In the genomic region with DNA sequence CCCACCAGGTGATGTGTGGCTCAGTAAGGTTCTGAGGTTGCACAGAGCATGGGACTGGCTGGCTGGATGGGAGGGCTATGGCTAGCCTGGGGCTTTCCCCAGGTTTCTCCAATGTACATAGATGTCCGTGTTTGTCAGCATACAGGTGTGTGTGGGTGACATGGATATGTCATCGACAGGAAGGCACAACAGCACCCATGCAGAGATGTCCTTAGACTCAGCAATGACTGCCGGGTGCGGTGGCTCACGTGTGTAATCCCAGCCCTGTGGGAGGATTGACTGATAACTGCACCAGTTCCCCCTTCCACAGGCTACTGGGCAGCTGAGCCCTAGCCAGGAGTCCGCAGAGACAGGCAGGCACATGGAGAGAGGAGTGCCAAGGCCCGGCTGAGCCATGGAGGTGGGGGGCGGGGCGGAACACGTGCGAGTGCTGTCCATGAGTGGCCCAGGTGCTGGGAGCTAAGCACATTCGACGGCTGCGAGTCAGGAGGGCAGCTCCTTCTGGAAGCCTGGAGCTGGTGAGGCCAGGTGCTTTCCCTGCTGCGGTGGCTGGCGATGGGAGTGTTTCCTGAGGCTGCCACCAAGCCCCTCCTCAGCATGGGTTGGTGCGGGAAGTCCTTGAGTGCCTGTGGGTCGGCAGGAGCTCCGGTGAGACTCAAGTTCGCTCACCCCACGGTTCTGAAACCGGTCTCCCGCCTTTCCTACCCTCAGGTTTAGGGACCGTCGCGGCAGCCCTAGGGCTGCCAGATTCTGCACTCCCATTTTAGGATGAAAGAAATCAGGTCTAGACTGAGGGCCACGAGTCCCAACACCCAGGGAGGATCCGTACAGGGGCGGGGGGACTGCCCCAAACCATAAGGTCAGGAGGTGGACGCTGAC, we compare ENCODE assay signal across 10 cellular contexts. TPM values are rescaled to one million over a fixed set of nuclear protein-coding genes. Genes with fewer than 3 reads are reported as not detected.
A peak's percentile ranks its signal among the peaks of the same experiment; 100 is the strongest.
DNase-seq lines count a peak whose midpoint lies in the region; ATAC-seq and TF ChIP-seq lines count a peak whose summit lies in the region.
"Had no signal": no experiment of that assay in that cellular context is flagged by ENCODE, and none has a peak within 500 bp of the region (broad histone marks: within the 10 kb centered on the region; RNA-seq: fewer than 3 reads in every experiment).

No MANE protein-coding gene starts in this region.

- H3K27ac ChIP-seq in PC-9 (no peak overlapping the region), body of pancreas (peak overlapping the region; percentile 88 to 94 (median 92))

- peak overlapping the region; percentile 87 for H2AFZ ChIP-seq in PC-9

- 0 out of 2 replicates have a peak, but pooled peaks cover 5% of the 10 kb centered on the region for H4K20me1 ChIP-seq in PC-9 (ENCODE audit: insufficient read depth)

- H3K79me2 ChIP-seq in PC-9 (ENCODE audit: low read depth), result peaks cover 4% of the 10 kb centered on the region; the same call in 1 of the 2 replicates

- no peaks in the 10 kb centered on the region for H3K27me3 ChIP-seq in PC-9 (ENCODE audit: insufficient read depth, low read depth)
- no peaks in the 10 kb centered on the region for H3K27me3 ChIP-seq in body of pancreas

- no peak for TF ChIP-seq POLR2A in body of pancreas (IDR thresholded peaks at IDR 0.05)
- no peak for TF ChIP-seq POLR2A in GM18505 (IDR thresholded peaks at IDR 0.05; ENCODE audit: borderline replicate concordance, extremely low read depth, insufficient read depth, insufficient read length)

- H3K9ac ChIP-seq in ES-I3 (ENCODE audit: low read depth, low read length), result peak overlapping the region; percentile 75

- CTCF ChIA-PET in PC-9 (lab: Charles Lee), result no interaction called here

- no peak for TF ChIP-seq CTCF in PC-9 (conservative IDR thresholded peaks at IDR 0.05)
- TF ChIP-seq CTCF in body of pancreas (IDR thresholded peaks at IDR 0.05), result no peak

- intact Hi-C loops in PC-9 (cut with micrococcal nuclease; ENCODE audit: unreplicated experiment), result no loop called here
- intact Hi-C loops in body of pancreas (cut with DNase I), result no loop called here

- H3K9me2 ChIP-seq in PC-9 (ENCODE audit: insufficient read depth), result no peaks in the 10 kb centered on the region

- H3K9me3 ChIP-seq in ES-I3 (ENCODE audit: control insufficient read depth, insufficient read depth, low read length) (0 out of 2 replicates have a peak, but pooled peaks cover 2% of the 10 kb centered on the region), PC-9 (ENCODE audit: insufficient read depth, low read depth) (no peaks in the 10 kb centered on the region), body of pancreas (no peaks in the 10 kb centered on the region)

- H3K36me3 ChIP-seq in ES-I3 (ENCODE audit: insufficient read depth, low read length), result no peaks in the 10 kb centered on the region
- H3K36me3 ChIP-seq in PC-9 (ENCODE audit: low read depth), result no peaks in the 10 kb centered on the region
- H3K36me3 ChIP-seq in body of pancreas (replicated peaks in 1 of 2; ENCODE audit: insufficient read depth in 1 of 2, low read depth in 2 of 2), result no peaks in the 10 kb centered on the region

- WGBS in body of pancreas, 2 donors, result 20% methylated on average over 30 of the region's 30 CpGs; no CpG with 5 or more reads in 1 of the 2 donors

- peak overlapping the region; percentile 62 for H3K4me3 ChIP-seq in PC-9
- H3K4me3 ChIP-seq in body of pancreas, result peak overlapping the region in 1 of 2 donors; percentile 70

- ATAC-seq in HG03097 (IDR thresholded peaks at IDR 0.05; ENCODE audit: low FRiP score, unreplicated experiment), result peak; percentile 4
- ATAC-seq in body of pancreas, result peak; percentile 19
- ATAC-seq in HG03457 (IDR thresholded peaks at IDR 0.05; ENCODE audit: unreplicated experiment), result no peak
- no peak for ATAC-seq in GM18505 (IDR thresholded peaks at IDR 0.05; ENCODE audit: unreplicated experiment)

- H3K4me1 ChIP-seq in ES-I3 (ENCODE audit: insufficient read depth, low read length) (no peaks in the 10 kb centered on the region; the same call in 1 of the 2 replicates), PC-9 (replicated peaks; ENCODE audit: insufficient read depth) (peaks cover 20% of the 10 kb centered on the region), body of pancreas (peaks cover 20% of the 10 kb centered on the region)

- H3F3A ChIP-seq in PC-9 (ENCODE audit: insufficient read depth, low read depth), result peaks cover 27% of the 10 kb centered on the region

- no peak for DNase-seq in PC-9
- DNase-seq in body of pancreas, result peak; percentile 67 to 79 (median 72)
- peak; percentile 58 for DNase-seq in kidney tubule cell (ENCODE audit: low spot score)
- DNase-seq in stimulated activated CD4-positive, alpha-beta T cell treated with anti-CD3 and anti-CD28 coated beads, Interleukin-2, amount 100 ng/mL, for 48 hours, result peak; percentile 38 to 39

- BruUV-seq in PC-9 (replicated peaks; lab: Mats Ljungman, UMichigan), result TSS peak; percentile 70

- H3K4me2 ChIP-seq in PC-9, result peak overlapping the region; percentile 96

- POLR2A ChIA-PET in PC-9 (lab: Charles Lee; ENCODE audit: unreplicated experiment), result no interaction called here

RNA-seq across cellular contexts. Expression of gene ASPSCR1, which starts 0.9 kb away (rescaled TPM):
- total RNA-seq in PC-9 (2021) (54.9 and 80.0 TPM in 2 replicates), body of pancreas (10 to 100 TPM; 17.9 to 57.4 TPM)

RNA-seq across cellular contexts. Expression of gene NOTUM, which starts 15.6 kb away (rescaled TPM):
- total RNA-seq in PC-9 (2021), result 0.33 TPM in 1 of 2 replicates, not detected in the other
- under 1 TPM in 1 of 2 donors, not detected in 1; 0.33 TPM for total RNA-seq in body of pancreas
- total RNA-seq: subcutaneous adipose tissue had no signal

RNA-seq across cellular contexts. Expression of gene MYADML2, which starts 29.5 kb away (rescaled TPM):
- total RNA-seq in PC-9 (2021) (not detected in 2 replicates), body of pancreas (not detected)
- total RNA-seq: subcutaneous adipose tissue; T-helper 1 cell treated with Interleukin-12 subunit alpha and Interleukin-12 subunit beta and Interleukin-4 antibody, amounts not matched to agents 30 ng/mL and 1 ng/mL, for 36 hours had no signal

RNA-seq across cellular contexts. Expression of gene PYCR1, which starts 39.5 kb away (rescaled TPM):
- total RNA-seq in PC-9 (2021) (88.9 and 120 TPM in 2 replicates), body of pancreas (10 to 100 TPM; 38.2 to 54.2 TPM)

RNA-seq across cellular contexts. Expression of gene CENPX, which starts 46.1 kb away (rescaled TPM):
- total RNA-seq in PC-9 (2021), result 115 and 132 TPM in 2 replicates
- total RNA-seq in body of pancreas, result 10 to 100 TPM; 16.5 to 24.4 TPM

Comparison
In these comparisons a context has a peak if more than half of its experiments do, and no peak if none do; other contexts are left out.
1. ATAC-seq: peak in HG03097 (single experiment) and body of pancreas (single experiment); none in HG03457 (single experiment) and GM18505 (single experiment).
2. DNase-seq: peak in body of pancreas (4 of 4), kidney tubule cell (single experiment) and stimulated activated CD4-positive, alpha-beta T cell treated with anti-CD3 and anti-CD28 coated beads, Interleukin-2, amount 100 ng/mL, for 48 hours (2 of 2); none in PC-9 (0 of 2).